8 cellular contexts compared by ENCODE assay signal in genomic region chr14:77028384-77029246, GRCh38. TPM values are rescaled to one million over a fixed set of nuclear protein-coding genes. Genes with fewer than 3 reads are reported as not detected.
DNase-seq lines count a peak whose midpoint lies in the region; ATAC-seq and TF ChIP-seq lines count a peak whose summit lies in the region.

Gene IRF2BPL (minus strand): TSS chr14:77028708. CDS start chr14:77027792, 916 bp downstream.

- peaks cover 11% of the 10 kb centered on the region for H3K27me3 Mint-ChIP-seq in brain

- peak; percentile 73 for ATAC-seq in GM18868 (IDR thresholded peaks at IDR 0.05; ENCODE audit: unreplicated experiment)
- ATAC-seq in HG03103 (IDR thresholded peaks at IDR 0.05; ENCODE audit: low read depth, unreplicated experiment), result peak; percentile 68
- peak; percentile 56 to 59 for ATAC-seq in gastrocnemius medialis

- H3K4me1 ChIP-seq in ACC112 (ENCODE audit: control insufficient read depth, insufficient read depth, low read length, unreplicated experiment), result peaks cover 36% of the 10 kb centered on the region
- H3K4me1 ChIP-seq in iPS DF 6.9 (ENCODE audit: control insufficient read depth, insufficient read depth, low read length), result peaks cover 12% of the 10 kb centered on the region
- peaks cover 59 to 65% of the 10 kb centered on the region in 2 donors for H3K4me1 ChIP-seq in gastrocnemius medialis

- H3K9me3 ChIP-seq in iPS DF 6.9 (ENCODE audit: control insufficient read depth, insufficient read depth, low read length), result no peaks in the 10 kb centered on the region
- no peaks in the 10 kb centered on the region for H3K9me3 ChIP-seq in gastrocnemius medialis

- peak; percentile 96 for DNase-seq in NCI-H2171 (lab: John Stamatoyannopoulos, UW)
- peak; percentile 96 for DNase-seq in UCSD-AML1 (lab: John Stamatoyannopoulos, UW; ENCODE audit: unreplicated experiment)
- DNase-seq in iPS DF 6.9 (ENCODE audit: low read depth, low spot score), result peak; percentile 91
- peak; percentile 98 to 99 for DNase-seq in gastrocnemius medialis

- H3K27me3 ChIP-seq in ACC112 (ENCODE audit: insufficient read depth, low read length) (no peaks in the 10 kb centered on the region), iPS DF 6.9 (ENCODE audit: control insufficient read depth, insufficient read depth, low read length) (no peaks in the 10 kb centered on the region), gastrocnemius medialis (no peaks in the 10 kb centered on the region)

- peak within 1 kb of the TSS; percentile 92 to 100 (median 99) for H3K27ac Mint-ChIP-seq in brain

- peak within 1 kb of the TSS; percentile 47 for H2AFZ ChIP-seq in ACC112 (ENCODE audit: low read length, unreplicated experiment)

- H3K79me2 ChIP-seq in ACC112 (ENCODE audit: control insufficient read depth, insufficient read depth, low read length, unreplicated experiment), result peaks cover 41% of the 10 kb centered on the region

- H3K36me3 ChIP-seq in ACC112 (ENCODE audit: insufficient read depth, low read length), result peaks cover 16% of the 10 kb centered on the region; the same call in 1 of the 2 replicates
- peaks cover 4% of the 10 kb centered on the region; the same call in 1 of the 2 replicates for H3K36me3 ChIP-seq in iPS DF 6.9 (ENCODE audit: control insufficient read depth, insufficient read depth, low read length)
- H3K36me3 ChIP-seq in gastrocnemius medialis, result no peaks in the 10 kb centered on the region

- H3K4me3 ChIP-seq in ACC112 (ENCODE audit: low read depth, low read length) (peak within 1 kb of the TSS; percentile 81), iPS DF 6.9 (ENCODE audit: low read length) (peak within 1 kb of the TSS; percentile 76), gastrocnemius medialis (peak within 1 kb of the TSS; percentile 53 to 94 (median 88))

- H3K4me3 Mint-ChIP-seq in brain, result peak within 1 kb of the TSS; percentile 86 to 93 (median 88)

- peaks cover 63% of the 10 kb centered on the region for H3K4me1 Mint-ChIP-seq in brain

- in situ Hi-C loops in gastrocnemius medialis (cut with MboI; ENCODE audit: low sequenced_read_pairs in 4 of 4), result no loop called here

- H3K36me3 Mint-ChIP-seq in brain, result peaks cover 21% of the 10 kb centered on the region

- intact Hi-C loops in gastrocnemius medialis (cut with DNase I; ENCODE audit: low total_unique reads), result loop anchor here (1.0 kb wide), 1 partner anchor 70 kb away; the partner anchor contains the start of gene CIPC

- H3K9me3 Mint-ChIP-seq in brain, result peaks cover 0 to 7% (median 0%) of the 10 kb centered on the region in 5 experiments

- peak within 1 kb of the TSS; percentile 95 for H3K27ac ChIP-seq in ACC112 (ENCODE audit: low read depth, low read length)
- no peak within 1 kb of the TSS for H3K27ac ChIP-seq in iPS DF 6.9 (ENCODE audit: low read length)
- peak within 1 kb of the TSS; percentile 95 to 100 (median 100) for H3K27ac ChIP-seq in gastrocnemius medialis

- peak; percentile 94 to 95 for TF ChIP-seq POLR2A in gastrocnemius medialis (IDR thresholded peaks at IDR 0.05)

- no peak for TF ChIP-seq CTCF in brain (conservative IDR thresholded peaks at IDR 0.05)
- no peak for TF ChIP-seq CTCF in gastrocnemius medialis (IDR thresholded peaks at IDR 0.05 in 4 of 5, conservative IDR thresholded peaks at IDR 0.05 in 1 of 5)

- no CpG with 5 or more reads among the region's 84 CpGs for WGBS in iPS DF 6.9 (ENCODE audit: insufficient coverage, insufficient read length)

RNA-seq across cellular contexts. Expression of gene IRF2BPL, which starts in this region (rescaled TPM):
- 49.8 TPM for polyA plus RNA-seq in brain (ENCODE audit: insufficient read depth, low read depth, low replicate concordance)
- total RNA-seq in gastrocnemius medialis, result 10 to 100 TPM; 15.0 to 26.4 (median 17.0) TPM
